Comparison of ENCODE assay signal across 8 cellular contexts in genomic region chr6:43172127-43173007, GRCh38. TPM values are rescaled to one million over a fixed set of nuclear protein-coding genes. Genes with fewer than 3 reads are reported as not detected.
A peak's percentile ranks its signal among the peaks of the same experiment; 100 is the strongest.
DNase-seq lines count a peak whose midpoint lies in the region; ATAC-seq and TF ChIP-seq lines count a peak whose summit lies in the region.

No MANE protein-coding gene starts in this region.

- 0 to 1% methylated on average over 33 to 35 of the region's 43 CpGs for WGBS in esophagus squamous epithelium, 2 donors

- intact Hi-C loops in esophagus squamous epithelium (cut with DNase I): no loop called here

- H3K9ac ChIP-seq in stomach smooth muscle (ENCODE audit: low read length in 2 of 2): peak overlapping the region; percentile 96 to 97

- peak in 2 of 3 experiments; percentile 62 to 68 for DNase-seq in NCI-H1417 (lab: John Stamatoyannopoulos, UW)
- no peak for DNase-seq in NCI-H1417 treated with DMSO at 0.1 percent for 48 hours (lab: John Stamatoyannopoulos, UW)
- DNase-seq in NCI-H748 treated with DMSO at 0.1 percent for 48 hours (lab: John Stamatoyannopoulos, UW): peak; percentile 51
- DNase-seq in activated T-cell treated with anti-CD3 and anti-CD28 coated beads, Interleukin-2, amount 50 U/mL, for 4 hours: peak; percentile 36
- DNase-seq in esophagus squamous epithelium (lab: John Stamatoyannopoulos, UW): no peak
- DNase-seq in naive thymus-derived CD8-positive, alpha-beta T cell: peak; percentile 20 to 74 (median 37)

- no peaks in the 10 kb centered on the region for H3K27me3 Mint-ChIP-seq in activated T-cell treated with anti-CD3 and anti-CD28 coated beads, Interleukin-2, amount 50 U/mL, for 4 hours (ENCODE audit: low read depth)
- H3K27me3 Mint-ChIP-seq in naive thymus-derived CD8-positive, alpha-beta T cell: peaks cover 0 to 2% (median 0%) of the 10 kb centered on the region in 5 donors

- TF ChIP-seq POLR2A in esophagus squamous epithelium (IDR thresholded peaks at IDR 0.05): no peak

- peak overlapping the region; percentile 90 for H3K4me3 Mint-ChIP-seq in activated T-cell treated with anti-CD3 and anti-CD28 coated beads, Interleukin-2, amount 50 U/mL, for 4 hours
- peak overlapping the region; percentile 85 to 98 (median 94) for H3K4me3 Mint-ChIP-seq in naive thymus-derived CD8-positive, alpha-beta T cell

- peak overlapping the region; percentile 93 to 99 (median 99) for H3K27ac ChIP-seq in esophagus squamous epithelium
- H3K27ac ChIP-seq in stomach smooth muscle (ENCODE audit: low read length): peak overlapping the region; percentile 100

- POLR2A ChIA-PET in naive thymus-derived CD8-positive, alpha-beta T cell (lab: Charles Lee): interaction anchor here (0.6 to 4.9 kb wide), 16 partner anchors 8 to 1375 kb away, joined by 3 to 33 read pairs (median 6); partner anchors contain the start of genes BICRAL, CNPY3, CUL9 and DNPH1

- H3K27me3 ChIP-seq in esophagus squamous epithelium (no peaks in the 10 kb centered on the region), stomach smooth muscle (ENCODE audit: control insufficient read depth in 1 of 2, insufficient read depth in 2 of 2, low read length in 2 of 2) (no peaks in the 10 kb centered on the region)

- no peaks in the 10 kb centered on the region for H3K9me3 Mint-ChIP-seq in activated T-cell treated with anti-CD3 and anti-CD28 coated beads, Interleukin-2, amount 50 U/mL, for 4 hours
- H3K9me3 Mint-ChIP-seq in naive thymus-derived CD8-positive, alpha-beta T cell: no peaks in the 10 kb centered on the region

- peaks cover 42% of the 10 kb centered on the region for H3K4me1 Mint-ChIP-seq in activated T-cell treated with anti-CD3 and anti-CD28 coated beads, Interleukin-2, amount 50 U/mL, for 4 hours (ENCODE audit: low read depth)
- H3K4me1 Mint-ChIP-seq in naive thymus-derived CD8-positive, alpha-beta T cell: peaks cover 24 to 58% (median 48%) of the 10 kb centered on the region in 4 donors

- H3K4me3 ChIP-seq in esophagus squamous epithelium (peak overlapping the region; percentile 76 to 99 (median 98)), stomach smooth muscle (ENCODE audit: low read length in 2 of 2) (peak overlapping the region; percentile 97 to 98)

- TF ChIP-seq CTCF in esophagus squamous epithelium (IDR thresholded peaks at IDR 0.05): no peak

- H3K36me3 Mint-ChIP-seq in activated T-cell treated with anti-CD3 and anti-CD28 coated beads, Interleukin-2, amount 50 U/mL, for 4 hours (ENCODE audit: insufficient read depth): peaks cover 12% of the 10 kb centered on the region
- H3K36me3 Mint-ChIP-seq in naive thymus-derived CD8-positive, alpha-beta T cell: peaks cover 0 to 23% (median 2%) of the 10 kb centered on the region in 3 donors

- peaks cover 28 to 54% (median 29%) of the 10 kb centered on the region in 3 donors for H3K4me1 ChIP-seq in esophagus squamous epithelium
- peaks cover 47% of the 10 kb centered on the region for H3K4me1 ChIP-seq in stomach smooth muscle (ENCODE audit: control insufficient read depth, insufficient read depth, low read length)

- peak overlapping the region; percentile 63 to 99 (median 95) for H3K27ac Mint-ChIP-seq in naive thymus-derived CD8-positive, alpha-beta T cell

- H3K9me3 ChIP-seq in esophagus squamous epithelium (no peaks in the 10 kb centered on the region), stomach smooth muscle (ENCODE audit: control insufficient read depth in 2 of 2, low read length in 2 of 2) (no peaks in the 10 kb centered on the region)

- no peak for ATAC-seq in activated T-cell treated with anti-CD3 and anti-CD28 coated beads, Interleukin-2, amount 50 U/mL, for 4 hours
- ATAC-seq in naive thymus-derived CD8-positive, alpha-beta T cell: no peak
- no peak for ATAC-seq in HG03045 (IDR thresholded peaks at IDR 0.05; ENCODE audit: unreplicated experiment)

- H3K36me3 ChIP-seq in esophagus squamous epithelium: peaks cover 0 to 25% (median 7%) of the 10 kb centered on the region in 3 donors
- H3K36me3 ChIP-seq in stomach smooth muscle (ENCODE audit: control insufficient read depth in 2 of 2, insufficient read depth in 2 of 2, low read length in 2 of 2): peaks cover 18 to 19% of the 10 kb centered on the region in 2 donors

RNA-seq across cellular contexts. Expression of gene SRF, which starts 1.3 kb away (rescaled TPM):
- total RNA-seq in activated T-cell treated with anti-CD3 and anti-CD28 coated beads, Interleukin-2, amount 50 U/mL, for 4 hours: 10 to 100 TPM; 72.0 to 80.1 (median 72.8) TPM
- total RNA-seq in esophagus squamous epithelium: 10 to 100 TPM; 22.0 to 38.9 (median 35.3) TPM
- 10 to 100 TPM; 26.5 to 27.3 TPM for total RNA-seq in naive thymus-derived CD8-positive, alpha-beta T cell
- 1 to 10 TPM; 3.9 to 6.9 (median 5.2) TPM for polyA plus RNA-seq in naive thymus-derived CD8-positive, alpha-beta T cell

RNA-seq across cellular contexts. Expression of gene CUL9, which starts 9.6 kb away (rescaled TPM):
- total RNA-seq in activated T-cell treated with anti-CD3 and anti-CD28 coated beads, Interleukin-2, amount 50 U/mL, for 4 hours: 10 to 100 TPM; 29.5 to 32.3 (median 30.4) TPM
- total RNA-seq in esophagus squamous epithelium: 10 to 100 TPM; 26.2 to 50.9 (median 32.5) TPM
- 100 to 1,000 TPM; 101 to 110 TPM for total RNA-seq in naive thymus-derived CD8-positive, alpha-beta T cell
- 10 to 100 TPM in 2 of 3 donors, 1 to 10 TPM in 1; 6.8 to 10.4 (median 10.3) TPM for polyA plus RNA-seq in naive thymus-derived CD8-positive, alpha-beta T cell

RNA-seq across cellular contexts. Expression of gene DNPH1, which starts 56.9 kb away (rescaled TPM):
- total RNA-seq in activated T-cell treated with anti-CD3 and anti-CD28 coated beads, Interleukin-2, amount 50 U/mL, for 4 hours: 10 to 100 TPM; 27.5 to 52.1 (median 51.0) TPM
- 100 to 1,000 TPM in 1 of 4 donors, 10 to 100 TPM in 3; 57.7 to 101 (median 81.5) TPM for total RNA-seq in esophagus squamous epithelium
- 10 to 100 TPM; 45.9 to 53.8 TPM for total RNA-seq in naive thymus-derived CD8-positive, alpha-beta T cell
- polyA plus RNA-seq in naive thymus-derived CD8-positive, alpha-beta T cell: 100 to 1,000 TPM; 109 to 173 (median 121) TPM

Comparison
In these comparisons a context has a peak if more than half of its experiments do, and no peak if none do; other contexts are left out.
1. DNase-seq: peak in NCI-H1417 (2 of 3), NCI-H748 treated with DMSO at 0.1 percent for 48 hours (single experiment), activated T-cell treated with anti-CD3 and anti-CD28 coated beads, Interleukin-2, amount 50 U/mL, for 4 hours (single experiment) and naive thymus-derived CD8-positive, alpha-beta T cell (10 of 10); none in NCI-H1417 treated with DMSO at 0.1 percent for 48 hours (single experiment) and esophagus squamous epithelium (single experiment).